16 cellular contexts compared by ENCODE assay signal in the genomic region with DNA sequence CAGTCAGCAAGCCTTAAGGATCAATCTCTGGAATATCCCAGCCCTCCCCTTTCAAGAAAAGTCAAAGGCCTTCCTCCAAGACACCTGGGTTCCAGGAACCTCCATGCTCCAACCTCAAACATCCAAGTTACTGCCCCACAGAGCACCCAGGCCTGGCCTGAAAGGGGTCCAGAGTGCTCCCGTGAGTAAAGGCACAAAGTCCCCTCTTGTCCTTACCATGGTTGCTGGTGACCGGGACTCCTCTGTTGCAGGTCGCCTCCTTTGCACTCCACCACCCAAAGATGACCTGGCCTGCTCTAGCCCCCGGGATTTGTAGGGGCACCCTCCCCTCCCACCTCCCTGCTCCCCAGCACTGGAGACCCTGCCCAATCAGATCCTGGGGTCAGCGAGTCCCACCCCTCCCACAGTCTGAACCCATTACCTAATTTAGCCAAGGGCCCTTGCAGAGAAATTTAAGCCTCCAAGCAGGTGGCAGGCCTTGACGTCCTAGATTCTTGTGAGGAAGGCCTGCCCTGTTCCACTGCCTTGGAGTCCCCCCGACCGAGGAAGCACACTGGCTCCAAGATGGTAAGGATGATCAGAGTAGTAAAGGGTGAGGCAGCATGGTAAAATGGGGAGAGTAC. TPM values are rescaled to one million over a fixed set of nuclear protein-coding genes. Genes with fewer than 3 reads are reported as not detected.
DNase-seq lines count a peak whose midpoint lies in the region; ATAC-seq and TF ChIP-seq lines count a peak whose summit lies in the region.
"Had no signal": no experiment of that assay in that cellular context is flagged by ENCODE, and none has a peak within 500 bp of the region (broad histone marks: within the 10 kb centered on the region; RNA-seq: fewer than 3 reads in every experiment).

A gene (minus strand): TSS at position 283 of the 623 bp plus-strand sequence. CDS start 64 bp downstream, at position 219.

- TF ChIP-seq CTCF in WERI-Rb-1 (IDR thresholded peaks at IDR 0.05; ENCODE audit: low read depth, low read length): no peak
- no peak for TF ChIP-seq CTCF in neural crest cell (conservative IDR thresholded peaks at IDR 0.05)
- TF ChIP-seq CTCF in mucosa of descending colon (IDR thresholded peaks at IDR 0.05): no peak

- WGBS in thymus: 95% methylated on average over 8 of the region's 8 CpGs

- no peaks in the 10 kb centered on the region for H3K9me3 ChIP-seq in WERI-Rb-1 (ENCODE audit: severe bottlenecking)
- H3K9me3 ChIP-seq in thymus (ENCODE audit: control insufficient read depth): peaks cover 1% of the 10 kb centered on the region
- H3K9me3 ChIP-seq in mucosa of descending colon: no peaks in the 10 kb centered on the region

- H3K27me3 ChIP-seq in WERI-Rb-1 (ENCODE audit: insufficient read depth, low read depth, severe bottlenecking) (no peaks in the 10 kb centered on the region), thymus (ENCODE audit: control insufficient read depth, insufficient read depth) (peaks cover 5% of the 10 kb centered on the region)
- H3K27me3 ChIP-seq: brain microvascular endothelial cell had no signal

- peaks cover 35% of the 10 kb centered on the region for H3K27me3 Mint-ChIP-seq in dendritic cell treated with granulocyte-macrophage colony-stimulating factor and Interleukin-4, amounts not matched to agents 40 ng/mL and 50 ng/mL, for 4 days
- peaks cover 21% of the 10 kb centered on the region for H3K27me3 Mint-ChIP-seq in neural crest cell (ENCODE audit: low read depth)

- intact Hi-C loops in dendritic cell treated with granulocyte-macrophage colony-stimulating factor and Interleukin-4, amounts not matched to agents 40 ng/mL and 50 ng/mL, for 4 days (cut with micrococcal nuclease): no loop called here
- intact Hi-C loops in mucosa of descending colon (cut with DNase I, micrococcal nuclease): loop anchor here in 1 of 2 donors (10.0 kb wide), 1 partner anchor 108 kb away; a partner anchor contains a TSS

- H3K4me3 ChIP-seq in WERI-Rb-1 (ENCODE audit: low read depth, low read length) (no peak within 1 kb of the TSS), thymus (ENCODE audit: low read length) (no peak within 1 kb of the TSS), mucosa of descending colon (no peak within 1 kb of the TSS)

- no peaks in the 10 kb centered on the region for H3K9me3 Mint-ChIP-seq in dendritic cell treated with granulocyte-macrophage colony-stimulating factor and Interleukin-4, amounts not matched to agents 40 ng/mL and 50 ng/mL, for 4 days
- H3K9me3 Mint-ChIP-seq in neural crest cell: no peaks in the 10 kb centered on the region
- H3K9me3 Mint-ChIP-seq: endodermal cell had no signal

- peak within 1 kb of the TSS; percentile 22 for H3K27ac Mint-ChIP-seq in dendritic cell treated with granulocyte-macrophage colony-stimulating factor and Interleukin-4, amounts not matched to agents 40 ng/mL and 50 ng/mL, for 4 days
- H3K27ac Mint-ChIP-seq in neural crest cell (ENCODE audit: unreplicated experiment): peak within 1 kb of the TSS; percentile 67
- H3K27ac Mint-ChIP-seq: endodermal cell had no signal

- no peak within 1 kb of the TSS for H3K4me3 Mint-ChIP-seq in dendritic cell treated with granulocyte-macrophage colony-stimulating factor and Interleukin-4, amounts not matched to agents 40 ng/mL and 50 ng/mL, for 4 days
- H3K4me3 Mint-ChIP-seq in neural crest cell: no peak within 1 kb of the TSS
- H3K4me3 Mint-ChIP-seq: endodermal cell had no signal

- DNase-seq in WERI-Rb-1 (no peak), neural crest cell (ENCODE audit: low read depth, low spot score) (no peak), C1 segment of cervical spinal cord (lab: John Stamatoyannopoulos, UW) (no peak), COLO829 (ENCODE audit: low spot score) (no peak), mucosa of descending colon (no peak)
- DNase-seq: activated CD8-positive, alpha-beta memory T cell treated with anti-CD3 and anti-CD28 coated beads for 24 hours; activated gamma-delta T cell treated with Interleukin-2 at 50 U/mL for 16 hours; endodermal cell; NCI-H1417 treated with DMSO at 0.1 percent for 48 hours; NCI-H226 had no signal

- H3K36me3 ChIP-seq in WERI-Rb-1: no peaks in the 10 kb centered on the region
- no peaks in the 10 kb centered on the region for H3K36me3 ChIP-seq in thymus (ENCODE audit: control insufficient read depth, insufficient read depth)
- no peaks in the 10 kb centered on the region for H3K36me3 ChIP-seq in mucosa of descending colon (ENCODE audit: low read depth)
- H3K36me3 ChIP-seq: brain microvascular endothelial cell had no signal

- peaks cover 9% of the 10 kb centered on the region for H3K4me1 ChIP-seq in thymus (ENCODE audit: control insufficient read depth, insufficient read depth, low read length)
- peaks cover 11% of the 10 kb centered on the region for H3K4me1 ChIP-seq in mucosa of descending colon (ENCODE audit: low read depth)

- H3K27ac ChIP-seq in WERI-Rb-1 (peak within 1 kb of the TSS; percentile 38), thymus (ENCODE audit: low read depth) (no peak within 1 kb of the TSS)
- H3K27ac ChIP-seq: brain microvascular endothelial cell, C4-2B, VCaP had no signal

- H3K36me3 Mint-ChIP-seq in dendritic cell treated with granulocyte-macrophage colony-stimulating factor and Interleukin-4, amounts not matched to agents 40 ng/mL and 50 ng/mL, for 4 days (ENCODE audit: low read depth): no peaks in the 10 kb centered on the region
- no peaks in the 10 kb centered on the region for H3K36me3 Mint-ChIP-seq in neural crest cell (ENCODE audit: low read depth)

- no peak for ATAC-seq in mucosa of descending colon

- peaks cover 32% of the 10 kb centered on the region for H3K4me1 Mint-ChIP-seq in dendritic cell treated with granulocyte-macrophage colony-stimulating factor and Interleukin-4, amounts not matched to agents 40 ng/mL and 50 ng/mL, for 4 days (ENCODE audit: low read depth)
- H3K4me1 Mint-ChIP-seq in neural crest cell: peaks cover 10% of the 10 kb centered on the region

RNA-seq across cellular contexts. Expression of the gene that starts here (rescaled TPM):
- total RNA-seq in neural crest cell (not detected in 2 replicates), mucosa of descending colon (1 to 10 TPM; 2.1 to 5.4 (median 3.1) TPM)
- polyA plus RNA-seq in thymus: 12.6 TPM
- total RNA-seq: frontal cortex had no signal
